ENCODE assay signal across 8 cellular contexts in the genomic region with DNA sequence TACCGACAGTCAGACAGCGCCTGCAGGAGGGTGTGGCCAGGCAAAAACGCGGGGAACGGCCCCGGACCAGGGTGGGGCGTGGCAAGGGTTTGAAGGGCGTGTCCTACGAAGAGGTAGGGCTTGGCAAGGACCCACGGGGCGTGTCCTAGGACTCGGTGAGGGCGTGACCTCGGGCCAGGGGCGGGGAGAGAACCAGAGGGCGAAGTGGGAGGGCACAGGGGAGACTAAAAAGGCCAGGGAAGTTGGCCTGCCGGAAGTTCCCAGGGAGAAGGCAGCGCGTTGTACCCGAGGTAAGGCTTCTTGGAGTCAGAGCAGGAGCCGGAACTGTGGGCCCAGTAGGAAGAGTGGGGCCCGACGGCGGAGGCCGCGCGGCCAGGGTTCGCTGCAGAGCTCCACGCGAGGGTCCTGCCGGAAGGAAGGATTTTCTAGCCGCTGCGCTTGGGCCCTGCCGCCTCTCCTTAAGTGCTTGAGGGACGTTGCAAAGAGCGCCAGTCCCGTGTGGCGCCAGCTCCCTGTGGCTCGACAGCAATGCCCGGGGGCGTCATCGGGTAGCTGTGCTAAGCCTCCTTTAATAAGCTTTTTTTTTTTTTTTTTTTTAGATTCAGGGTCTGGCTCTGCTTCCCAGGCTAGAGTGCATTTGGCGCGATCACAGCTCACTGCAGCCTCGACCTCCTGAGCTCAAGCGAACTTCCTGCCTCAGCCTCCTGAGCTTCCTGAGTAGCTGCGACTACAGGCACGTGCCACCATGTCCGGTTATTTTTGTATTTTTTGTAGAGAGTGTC. TPM values are rescaled to one million over a fixed set of nuclear protein-coding genes. Genes with fewer than 3 reads are reported as not detected.
DNase-seq lines count a peak whose midpoint lies in the region; ATAC-seq and TF ChIP-seq lines count a peak whose summit lies in the region.

A gene with protein sequence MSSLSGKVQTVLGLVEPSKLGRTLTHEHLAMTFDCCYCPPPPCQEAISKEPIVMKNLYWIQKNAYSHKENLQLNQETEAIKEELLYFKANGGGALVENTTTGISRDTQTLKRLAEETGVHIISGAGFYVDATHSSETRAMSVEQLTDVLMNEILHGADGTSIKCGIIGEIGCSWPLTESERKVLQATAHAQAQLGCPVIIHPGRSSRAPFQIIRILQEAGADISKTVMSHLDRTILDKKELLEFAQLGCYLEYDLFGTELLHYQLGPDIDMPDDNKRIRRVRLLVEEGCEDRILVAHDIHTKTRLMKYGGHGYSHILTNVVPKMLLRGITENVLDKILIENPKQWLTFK (plus strand): TSS at position 253 of the 782 bp plus-strand sequence. CDS start 47,375 bp downstream, outside the sequence.

- H3K36me3 Mint-ChIP-seq in T-cell (peaks cover 19% of the 10 kb centered on the region), progenitor cell of endocrine pancreas (ENCODE audit: insufficient read depth) (peaks cover 1% of the 10 kb centered on the region)

- H3K9me3 Mint-ChIP-seq in T-cell = no peaks in the 10 kb centered on the region
- H3K9me3 Mint-ChIP-seq in progenitor cell of endocrine pancreas (ENCODE audit: low read depth) = no peaks in the 10 kb centered on the region

- no peaks in the 10 kb centered on the region for H3K27me3 Mint-ChIP-seq in T-cell
- H3K27me3 Mint-ChIP-seq in progenitor cell of endocrine pancreas = peaks cover 9% of the 10 kb centered on the region

- peak within 1 kb of the TSS in 3 of 5 donors; percentile 61 to 83 (median 72) for H3K27ac ChIP-seq in adrenal gland
- peak within 1 kb of the TSS; percentile 37 to 93 (median 86) for H3K27ac ChIP-seq in heart left ventricle

- POLR2A ChIA-PET in T-cell (lab: Charles Lee) = interaction anchor here (0.5 to 0.8 kb wide), 6 partner anchors 22 to 1259 kb away, joined by 4 to 9 read pairs (median 6); a partner anchor contains a TSS

- H3K27me3 ChIP-seq in adrenal gland = no peaks in the 10 kb centered on the region
- no peaks in the 10 kb centered on the region for H3K27me3 ChIP-seq in heart left ventricle

- WGBS in adrenal gland, 4 donors = 10 to 24% (median 13%) methylated on average over 20 to 49 of the region's 49 CpGs
- WGBS in heart left ventricle, 4 donors = 4 to 7% (median 4%) methylated on average over 49 of the region's 49 CpGs

- H3K4me1 ChIP-seq in adrenal gland (replicated peaks in 1 of 2) (peaks cover 7 to 31% of the 10 kb centered on the region in 2 donors), heart left ventricle (peaks cover 0 to 51% (median 19%) of the 10 kb centered on the region in 12 donors)

- intact Hi-C loops in adrenal gland (cut with DNase I) = no loop called here
- intact Hi-C loops in heart left ventricle (cut with DNase I) = loop anchor here in 2 of 10 donors (10.0 kb wide), 3 partner anchors 338 to 768 kb away; a partner anchor contains a TSS

- peak; percentile 98 for ATAC-seq in HG02759 (IDR thresholded peaks at IDR 0.05; ENCODE audit: unreplicated experiment)
- peak; percentile 97 to 99 (median 97) for ATAC-seq in T-cell (replicated peaks in 1 of 4)
- peak; percentile 100 for ATAC-seq in heart left ventricle

- H3K4me3 Mint-ChIP-seq in T-cell (peak within 1 kb of the TSS; percentile 85 to 91 (median 87)), progenitor cell of endocrine pancreas (ENCODE audit: low read depth) (peak within 1 kb of the TSS; percentile 80)

- H3K4me1 Mint-ChIP-seq in T-cell = peaks cover 49 to 50% (median 50%) of the 10 kb centered on the region in 3 donors
- peaks cover 25% of the 10 kb centered on the region for H3K4me1 Mint-ChIP-seq in progenitor cell of endocrine pancreas (ENCODE audit: low read depth)

- H3K27ac Mint-ChIP-seq in T-cell (peak within 1 kb of the TSS; percentile 90), progenitor cell of endocrine pancreas (peak within 1 kb of the TSS; percentile 78)

- H3K4me3 ChIP-seq in GM12875 (ENCODE audit: low read depth, low read length) = peak within 1 kb of the TSS; percentile 79
- peak within 1 kb of the TSS in 2 of 4 donors; percentile 26 to 60 for H3K4me3 ChIP-seq in adrenal gland
- H3K4me3 ChIP-seq in heart left ventricle = peak within 1 kb of the TSS; percentile 39 to 82 (median 68)

- no peak for TF ChIP-seq CTCF in GM12875 (IDR thresholded peaks at IDR 0.05; ENCODE audit: borderline replicate concordance, insufficient read depth, low read depth, low read length)
- no peak for TF ChIP-seq CTCF in adrenal gland (IDR thresholded peaks at IDR 0.05)
- TF ChIP-seq CTCF in heart left ventricle (IDR thresholded peaks at IDR 0.05) = no peak
- no peak for TF ChIP-seq CTCF in progenitor cell of endocrine pancreas (IDR thresholded peaks at IDR 0.05; ENCODE audit: unreplicated experiment)

- H3K36me3 ChIP-seq in adrenal gland (replicated peaks in 1 of 2) (no peaks in the 10 kb centered on the region), heart left ventricle (no peaks in the 10 kb centered on the region)

- peak; percentile 43 to 69 for TF ChIP-seq POLR2A in adrenal gland (IDR thresholded peaks at IDR 0.05)
- TF ChIP-seq POLR2A in heart left ventricle (IDR thresholded peaks at IDR 0.05) = peak; percentile 50 to 89

- DNase-seq in NCI-H1417 (lab: John Stamatoyannopoulos, UW) (peak; percentile 82 to 92 (median 92)), T-cell (peak; percentile 85 to 99 (median 93)), adrenal gland (peak; percentile 93 to 97 (median 96)), heart left ventricle (peak; percentile 96 to 99 (median 98)), progenitor cell of endocrine pancreas (ENCODE audit: low spot score, unreplicated experiment) (peak; percentile 90), ureter (ENCODE audit: low spot score) (peak; percentile 98)

- CTCF ChIA-PET in T-cell (lab: Charles Lee) = interaction anchor here (0.6 to 0.7 kb wide), 9 partner anchors 13 to 1484 kb away, joined by 3 to 7 read pairs (median 3); no protein-coding TSS in a partner anchor

- H3K9me3 ChIP-seq in adrenal gland (replicated peaks in 1 of 3) (no peaks in the 10 kb centered on the region), heart left ventricle (no peaks in the 10 kb centered on the region)

RNA-seq across cellular contexts. Expression of the gene that starts here (rescaled TPM):
- total RNA-seq in T-cell (10 to 100 TPM; 12.9 to 18.6 (median 16.7) TPM), adrenal gland (10 to 100 TPM in 6 of 8 donors, 1 to 10 TPM in 2; 7.4 to 26.9 (median 18.1) TPM), heart left ventricle (10 to 100 TPM in 8 of 9 donors, 1 to 10 TPM in 1; 7.4 to 19.3 (median 13.0) TPM), progenitor cell of endocrine pancreas (9.2 and 9.5 TPM in 2 replicates), ureter (35.7 TPM)
- polyA plus RNA-seq in adrenal gland (10 to 100 TPM in 1 of 3 donors, 1 to 10 TPM in 2; 2.1 to 19.8 (median 2.2) TPM), heart left ventricle (1 to 10 TPM; 3.4 to 5.6 TPM)
